ENCODE assay signal across 16 cellular contexts in the genomic region with DNA sequence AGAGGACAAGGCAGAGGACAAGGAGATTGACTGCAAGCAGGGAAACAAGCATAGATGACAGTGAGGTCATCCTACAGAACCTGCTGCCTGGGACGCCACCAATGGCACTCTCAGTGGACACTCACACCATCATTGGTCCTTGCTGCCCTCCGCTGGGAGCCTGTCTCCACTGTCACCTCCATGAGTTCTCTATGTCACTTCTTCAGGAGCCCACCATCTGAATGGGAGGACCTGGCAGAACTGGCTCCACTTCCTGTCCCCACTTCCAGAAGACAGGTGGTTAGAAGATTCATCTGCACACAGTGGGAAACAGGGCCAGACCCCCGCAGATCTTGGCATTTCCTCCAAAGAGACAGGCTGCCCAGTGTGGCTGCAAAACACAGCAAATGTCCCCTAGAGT.
A peak's percentile ranks its signal among the peaks of the same experiment; 100 is the strongest.
DNase-seq lines count a peak whose midpoint lies in the region; ATAC-seq and TF ChIP-seq lines count a peak whose summit lies in the region.
"Had no signal": no experiment of that assay in that cellular context is flagged by ENCODE, and none has a peak within 500 bp of the region (broad histone marks: within the 10 kb centered on the region; RNA-seq: fewer than 3 reads in every experiment).

No MANE protein-coding gene starts in this region.

- DNase-seq in Caco-2 (peak; percentile 47 to 70), LNCaP clone FGC (ENCODE audit: low read depth) (no peak), ecto neural progenitor cell (ENCODE audit: low spot score) (peak; percentile 24), mesendoderm (peak; percentile 67), SHP77 (lab: John Stamatoyannopoulos, UW) (no peak)
- DNase-seq: DMS 273 treated with DMSO at 0.1 percent for 48 hours, EL, GM23248, HCEC 1CT, KBM-7, NCI-H1436, NCI-H2029, NCI-H774, T-helper 1 cell had no signal

- H3K36me3 ChIP-seq in Caco-2 (ENCODE audit: control insufficient read depth, insufficient read depth, low read length) (no peaks in the 10 kb centered on the region), mesendoderm (ENCODE audit: control insufficient read depth, insufficient read depth, low read length) (no peaks in the 10 kb centered on the region)

- H3K18ac ChIP-seq in mesendoderm (ENCODE audit: low read length): no peak overlapping the region

- no peak overlapping the region for H4K8ac ChIP-seq in mesendoderm (ENCODE audit: low read depth, low read length)

- H3K56ac ChIP-seq in mesendoderm (ENCODE audit: low read length): no peak overlapping the region

- H2AK5ac ChIP-seq in mesendoderm (ENCODE audit: low read length): no peak overlapping the region

- H3K27me3 ChIP-seq in Caco-2 (replicated peaks; ENCODE audit: control insufficient read depth, insufficient read depth, low read length) (no peaks in the 10 kb centered on the region), mesendoderm (ENCODE audit: insufficient read depth, low read length, poor library complexity) (no peaks in the 10 kb centered on the region)

- intact Hi-C loops in Caco-2 (cut with micrococcal nuclease; ENCODE audit: unreplicated experiment): loop anchor here (10.0 kb wide), 1 partner anchor 388 kb away; no protein-coding TSS in a partner anchor

- H3K9ac ChIP-seq in mesendoderm (ENCODE audit: low read length): no peak overlapping the region
- H3K9ac ChIP-seq: GM23248 had no signal

- peaks cover 12% of the 10 kb centered on the region; the same call in 1 of the 2 replicates for H3K4me1 ChIP-seq in Caco-2
- no peaks in the 10 kb centered on the region for H3K4me1 ChIP-seq in mesendoderm (ENCODE audit: control insufficient read depth, low read depth, low read length)

- no peaks in the 10 kb centered on the region for H3K36me3 Mint-ChIP-seq in Caco-2 (ENCODE audit: insufficient read depth, unreplicated experiment)

- no peaks in the 10 kb centered on the region for H3K79me1 ChIP-seq in mesendoderm (ENCODE audit: low read length)

- H3K27me3 Mint-ChIP-seq in Caco-2 (ENCODE audit: insufficient read depth, unreplicated experiment): no peaks in the 10 kb centered on the region

- ATAC-seq in GM19328 (IDR thresholded peaks at IDR 0.05; ENCODE audit: unreplicated experiment) (no peak), HG03135 (IDR thresholded peaks at IDR 0.05; ENCODE audit: unreplicated experiment) (no peak)

- H2BK5ac ChIP-seq in mesendoderm (ENCODE audit: low read length): no peak overlapping the region

- no peak overlapping the region for H3K27ac Mint-ChIP-seq in Caco-2 (ENCODE audit: unreplicated experiment)

- no peak overlapping the region for H3K4me2 ChIP-seq in mesendoderm (ENCODE audit: low read length)

- CTCF ChIA-PET in Caco-2 (lab: Charles Lee): no interaction called here

- H2BK120ac ChIP-seq in mesendoderm (ENCODE audit: low read depth, low read length): no peak overlapping the region

- TF ChIP-seq CTCF in Caco-2 (IDR thresholded peaks at IDR 0.05; ENCODE audit: insufficient read depth in 1 of 2, low read depth in 1 of 2, low read length in 1 of 2, severe bottlenecking in 1 of 2, unreplicated experiment in 1 of 2): peak in 1 of 2 experiments; percentile 12
- TF ChIP-seq CTCF in LNCaP clone FGC (IDR thresholded peaks at IDR 0.05; ENCODE audit: control insufficient read depth, extremely low read depth, insufficient read depth): peak; percentile 45

- peaks cover 10% of the 10 kb centered on the region for H3K4me1 Mint-ChIP-seq in Caco-2 (ENCODE audit: low read depth, unreplicated experiment)

- no peaks in the 10 kb centered on the region for H3K79me2 ChIP-seq in mesendoderm (ENCODE audit: control insufficient read depth, insufficient read depth, low read length)

- H2BK15ac ChIP-seq in mesendoderm (replicated peaks; ENCODE audit: low read depth): no peak overlapping the region

- no peak overlapping the region for H3K4ac ChIP-seq in mesendoderm (ENCODE audit: low read depth, low read length)

- no peak overlapping the region for H3K23ac ChIP-seq in mesendoderm (ENCODE audit: low read length)

- no peak overlapping the region for H4K5ac ChIP-seq in mesendoderm (ENCODE audit: low read length)

- H3K9me3 Mint-ChIP-seq in Caco-2 (ENCODE audit: unreplicated experiment): no peaks in the 10 kb centered on the region

- H3K4me3 ChIP-seq in Caco-2 (ENCODE audit: low read depth, low read length) (no peak overlapping the region), LNCaP clone FGC (ENCODE audit: low read depth, low read length) (no peak overlapping the region), mesendoderm (ENCODE audit: low read length) (no peak overlapping the region)
- H3K4me3 ChIP-seq: GM23248 had no signal

- H3K9me3 ChIP-seq in Caco-2: no peaks in the 10 kb centered on the region

- no TSS peak for BruUV-seq in Caco-2 (replicated peaks; lab: Mats Ljungman, UMichigan)

- POLR2A ChIA-PET in Caco-2 (lab: Charles Lee): interaction anchor here (0.6 kb wide), 1 partner anchor 1520 kb away, joined by 3 read pairs; the partner anchor contains the start of gene TSTD2

- WGBS in mesendoderm (ENCODE audit: extremely low coverage, insufficient coverage, low lambda C conversion rate): no CpG with 5 or more reads among the region's 3 CpGs

- no peak overlapping the region for H3K4me3 Mint-ChIP-seq in Caco-2 (ENCODE audit: unreplicated experiment)

- no peak overlapping the region for H3K27ac ChIP-seq in mesendoderm (ENCODE audit: low read depth, low read length)
- H3K27ac ChIP-seq: GM23248 had no signal

Comparison
In these comparisons a context has a peak if more than half of its experiments do, and no peak if none do; other contexts are left out.
1. DNase-seq: peak in Caco-2 (2 of 2), ecto neural progenitor cell (single experiment) and mesendoderm (single experiment); none in LNCaP clone FGC (single experiment) and SHP77 (0 of 2).